Comparison of ENCODE assay signal across 1 cellular context in the genomic region with DNA sequence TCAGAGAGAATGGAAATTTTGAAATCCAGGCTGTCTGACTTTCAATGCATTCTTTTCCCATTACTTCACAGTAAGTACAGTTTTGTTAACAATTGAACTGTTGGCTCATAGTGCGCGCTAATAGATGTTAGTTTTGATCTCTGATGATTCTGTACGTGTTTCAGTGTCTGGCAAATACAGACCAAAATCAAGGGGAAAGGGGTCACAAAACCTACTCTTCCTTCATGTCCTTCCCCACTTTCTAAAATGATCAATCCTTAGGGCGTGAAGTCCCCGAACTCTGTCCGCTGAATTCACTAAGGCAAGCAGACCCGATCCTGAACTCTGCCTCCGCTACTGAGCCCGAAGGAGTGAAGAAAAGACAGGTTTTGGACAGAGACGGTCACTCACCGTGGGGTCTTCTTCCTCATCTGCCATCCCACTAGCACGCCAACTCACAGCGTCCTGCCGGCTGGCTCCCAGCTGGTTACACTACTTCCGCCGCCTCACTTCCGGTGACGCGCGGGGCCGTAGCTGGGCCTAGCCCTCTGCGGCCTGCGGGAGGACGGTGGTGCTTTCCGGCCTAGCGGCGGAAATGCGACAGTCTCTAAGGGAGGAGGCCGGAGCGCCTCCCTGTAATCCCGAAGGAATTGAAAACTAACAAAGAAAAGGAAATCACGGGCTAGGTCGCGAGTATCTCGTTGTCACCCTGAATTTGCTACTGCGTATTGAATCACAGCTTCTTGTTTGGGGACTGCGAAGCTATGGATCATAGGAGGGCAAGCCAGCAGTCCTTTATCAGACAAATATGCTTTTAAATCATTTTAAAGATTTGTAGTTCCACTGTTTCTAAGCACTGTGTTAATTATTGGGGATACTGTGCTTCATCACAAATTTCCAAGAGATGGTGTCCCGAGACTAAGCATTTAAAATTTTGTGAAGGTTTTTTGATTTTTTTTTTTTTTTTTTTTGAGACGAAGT.
TF ChIP-seq lines count a peak whose summit lies in the region.

A gene with protein sequence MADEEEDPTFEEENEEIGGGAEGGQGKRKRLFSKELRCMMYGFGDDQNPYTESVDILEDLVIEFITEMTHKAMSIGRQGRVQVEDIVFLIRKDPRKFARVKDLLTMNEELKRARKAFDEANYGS (minus strand): TSS at position 473 of the 960 bp plus-strand sequence. CDS start 56 bp downstream, at position 417.

TF ChIP-seq in HepG2, 621 proteins besides CTCF, POLR2A, EP300 and RAD21 (continued from another document and continues in another):
- TF ChIP-seq, protein P1, sequence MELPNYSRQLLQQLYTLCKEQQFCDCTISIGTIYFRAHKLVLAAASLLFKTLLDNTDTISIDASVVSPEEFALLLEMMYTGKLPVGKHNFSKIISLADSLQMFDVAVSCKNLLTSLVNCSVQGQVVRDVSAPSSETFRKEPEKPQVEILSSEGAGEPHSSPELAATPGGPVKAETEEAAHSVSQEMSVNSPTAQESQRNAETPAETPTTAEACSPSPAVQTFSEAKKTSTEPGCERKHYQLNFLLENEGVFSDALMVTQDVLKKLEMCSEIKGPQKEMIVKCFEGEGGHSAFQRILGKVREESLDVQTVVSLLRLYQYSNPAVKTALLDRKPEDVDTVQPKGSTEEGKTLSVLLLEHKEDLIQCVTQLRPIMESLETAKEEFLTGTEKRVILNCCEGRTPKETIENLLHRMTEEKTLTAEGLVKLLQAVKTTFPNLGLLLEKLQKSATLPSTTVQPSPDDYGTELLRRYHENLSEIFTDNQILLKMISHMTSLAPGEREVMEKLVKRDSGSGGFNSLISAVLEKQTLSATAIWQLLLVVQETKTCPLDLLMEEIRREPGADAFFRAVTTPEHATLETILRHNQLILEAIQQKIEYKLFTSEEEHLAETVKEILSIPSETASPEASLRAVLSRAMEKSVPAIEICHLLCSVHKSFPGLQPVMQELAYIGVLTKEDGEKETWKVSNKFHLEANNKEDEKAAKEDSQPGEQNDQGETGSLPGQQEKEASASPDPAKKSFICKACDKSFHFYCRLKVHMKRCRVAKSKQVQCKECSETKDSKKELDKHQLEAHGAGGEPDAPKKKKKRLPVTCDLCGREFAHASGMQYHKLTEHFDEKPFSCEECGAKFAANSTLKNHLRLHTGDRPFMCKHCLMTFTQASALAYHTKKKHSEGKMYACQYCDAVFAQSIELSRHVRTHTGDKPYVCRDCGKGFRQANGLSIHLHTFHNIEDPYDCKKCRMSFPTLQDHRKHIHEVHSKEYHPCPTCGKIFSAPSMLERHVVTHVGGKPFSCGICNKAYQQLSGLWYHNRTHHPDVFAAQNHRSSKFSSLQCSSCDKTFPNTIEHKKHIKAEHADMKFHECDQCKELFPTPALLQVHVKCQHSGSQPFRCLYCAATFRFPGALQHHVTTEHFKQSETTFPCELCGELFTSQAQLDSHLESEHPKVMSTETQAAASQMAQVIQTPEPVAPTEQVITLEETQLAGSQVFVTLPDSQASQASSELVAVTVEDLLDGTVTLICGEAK (IDR thresholded peaks at IDR 0.05) = peak; percentile 78
- TF ChIP-seq, protein P1 (CRISPR knock-in tag; IDR thresholded peaks at IDR 0.05) = peak; percentile 79; the same call in 1 of the 2 replicates
- TF ChIP-seq, protein P2, sequence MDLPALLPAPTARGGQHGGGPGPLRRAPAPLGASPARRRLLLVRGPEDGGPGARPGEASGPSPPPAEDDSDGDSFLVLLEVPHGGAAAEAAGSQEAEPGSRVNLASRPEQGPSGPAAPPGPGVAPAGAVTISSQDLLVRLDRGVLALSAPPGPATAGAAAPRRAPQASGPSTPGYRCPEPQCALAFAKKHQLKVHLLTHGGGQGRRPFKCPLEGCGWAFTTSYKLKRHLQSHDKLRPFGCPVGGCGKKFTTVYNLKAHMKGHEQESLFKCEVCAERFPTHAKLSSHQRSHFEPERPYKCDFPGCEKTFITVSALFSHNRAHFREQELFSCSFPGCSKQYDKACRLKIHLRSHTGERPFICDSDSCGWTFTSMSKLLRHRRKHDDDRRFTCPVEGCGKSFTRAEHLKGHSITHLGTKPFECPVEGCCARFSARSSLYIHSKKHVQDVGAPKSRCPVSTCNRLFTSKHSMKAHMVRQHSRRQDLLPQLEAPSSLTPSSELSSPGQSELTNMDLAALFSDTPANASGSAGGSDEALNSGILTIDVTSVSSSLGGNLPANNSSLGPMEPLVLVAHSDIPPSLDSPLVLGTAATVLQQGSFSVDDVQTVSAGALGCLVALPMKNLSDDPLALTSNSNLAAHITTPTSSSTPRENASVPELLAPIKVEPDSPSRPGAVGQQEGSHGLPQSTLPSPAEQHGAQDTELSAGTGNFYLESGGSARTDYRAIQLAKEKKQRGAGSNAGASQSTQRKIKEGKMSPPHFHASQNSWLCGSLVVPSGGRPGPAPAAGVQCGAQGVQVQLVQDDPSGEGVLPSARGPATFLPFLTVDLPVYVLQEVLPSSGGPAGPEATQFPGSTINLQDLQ (CRISPR knock-in tag; IDR thresholded peaks at IDR 0.05) = no peak
- peak; percentile 95 for TF ChIP-seq ZNF335 (CRISPR knock-in tag; IDR thresholded peaks at IDR 0.05)
- TF ChIP-seq EZH2 (conservative IDR thresholded peaks at IDR 0.05; ENCODE audit: low read depth, low read length) = no peak
- no peak; the same call in 1 of the 2 replicates for TF ChIP-seq SMAD1 (CRISPR knock-in tag; IDR thresholded peaks at IDR 0.05; ENCODE audit: borderline replicate concordance, low read depth)
- TF ChIP-seq FOSL2 (CRISPR knock-in tag; IDR thresholded peaks at IDR 0.05) = peak; percentile 69
- no peak for TF ChIP-seq ZNF557 (CRISPR knock-in tag; IDR thresholded peaks at IDR 0.05)
- no peak for TF ChIP-seq FOXP1 (IDR thresholded peaks at IDR 0.05)
- TF ChIP-seq FOXP1 (CRISPR knock-in tag; IDR thresholded peaks at IDR 0.05) = no peak
- TF ChIP-seq, protein P3, sequence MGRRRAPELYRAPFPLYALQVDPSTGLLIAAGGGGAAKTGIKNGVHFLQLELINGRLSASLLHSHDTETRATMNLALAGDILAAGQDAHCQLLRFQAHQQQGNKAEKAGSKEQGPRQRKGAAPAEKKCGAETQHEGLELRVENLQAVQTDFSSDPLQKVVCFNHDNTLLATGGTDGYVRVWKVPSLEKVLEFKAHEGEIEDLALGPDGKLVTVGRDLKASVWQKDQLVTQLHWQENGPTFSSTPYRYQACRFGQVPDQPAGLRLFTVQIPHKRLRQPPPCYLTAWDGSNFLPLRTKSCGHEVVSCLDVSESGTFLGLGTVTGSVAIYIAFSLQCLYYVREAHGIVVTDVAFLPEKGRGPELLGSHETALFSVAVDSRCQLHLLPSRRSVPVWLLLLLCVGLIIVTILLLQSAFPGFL (CRISPR knock-in tag; IDR thresholded peaks at IDR 0.05) = no peak
- TF ChIP-seq, protein P4, sequence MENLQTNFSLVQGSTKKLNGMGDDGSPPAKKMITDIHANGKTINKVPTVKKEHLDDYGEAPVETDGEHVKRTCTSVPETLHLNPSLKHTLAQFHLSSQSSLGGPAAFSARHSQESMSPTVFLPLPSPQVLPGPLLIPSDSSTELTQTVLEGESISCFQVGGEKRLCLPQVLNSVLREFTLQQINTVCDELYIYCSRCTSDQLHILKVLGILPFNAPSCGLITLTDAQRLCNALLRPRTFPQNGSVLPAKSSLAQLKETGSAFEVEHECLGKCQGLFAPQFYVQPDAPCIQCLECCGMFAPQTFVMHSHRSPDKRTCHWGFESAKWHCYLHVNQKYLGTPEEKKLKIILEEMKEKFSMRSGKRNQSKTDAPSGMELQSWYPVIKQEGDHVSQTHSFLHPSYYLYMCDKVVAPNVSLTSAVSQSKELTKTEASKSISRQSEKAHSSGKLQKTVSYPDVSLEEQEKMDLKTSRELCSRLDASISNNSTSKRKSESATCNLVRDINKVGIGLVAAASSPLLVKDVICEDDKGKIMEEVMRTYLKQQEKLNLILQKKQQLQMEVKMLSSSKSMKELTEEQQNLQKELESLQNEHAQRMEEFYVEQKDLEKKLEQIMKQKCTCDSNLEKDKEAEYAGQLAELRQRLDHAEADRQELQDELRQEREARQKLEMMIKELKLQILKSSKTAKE (CRISPR knock-in tag; IDR thresholded peaks at IDR 0.05; ENCODE audit: borderline replicate concordance) = no peak
- 0 out of 2 replicates have a peak, but pooled peaks have one; percentile 6 for TF ChIP-seq STAT5B (CRISPR knock-in tag; IDR thresholded peaks at IDR 0.05)
- no peak for TF ChIP-seq ZNF367 (CRISPR knock-in tag; IDR thresholded peaks at IDR 0.05; ENCODE audit: borderline replicate concordance)
- TF ChIP-seq, protein P5, sequence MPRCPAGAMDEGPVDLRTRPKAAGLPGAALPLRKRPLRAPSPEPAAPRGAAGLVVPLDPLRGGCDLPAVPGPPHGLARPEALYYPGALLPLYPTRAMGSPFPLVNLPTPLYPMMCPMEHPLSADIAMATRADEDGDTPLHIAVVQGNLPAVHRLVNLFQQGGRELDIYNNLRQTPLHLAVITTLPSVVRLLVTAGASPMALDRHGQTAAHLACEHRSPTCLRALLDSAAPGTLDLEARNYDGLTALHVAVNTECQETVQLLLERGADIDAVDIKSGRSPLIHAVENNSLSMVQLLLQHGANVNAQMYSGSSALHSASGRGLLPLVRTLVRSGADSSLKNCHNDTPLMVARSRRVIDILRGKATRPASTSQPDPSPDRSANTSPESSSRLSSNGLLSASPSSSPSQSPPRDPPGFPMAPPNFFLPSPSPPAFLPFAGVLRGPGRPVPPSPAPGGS (CRISPR knock-in tag; IDR thresholded peaks at IDR 0.05) = no peak
- TF ChIP-seq HOXA9 (CRISPR knock-in tag; IDR thresholded peaks at IDR 0.05; ENCODE audit: borderline replicate concordance) = no peak
- 0 out of 2 replicates have a peak, but pooled peaks have one; percentile 73 for TF ChIP-seq RELA (CRISPR knock-in tag; IDR thresholded peaks at IDR 0.05)
- TF ChIP-seq SIN3B (IDR thresholded peaks at IDR 0.05; ENCODE audit: low read length) = peak; percentile 65; the same call in 1 of the 2 replicates
- TF ChIP-seq, protein P6, sequence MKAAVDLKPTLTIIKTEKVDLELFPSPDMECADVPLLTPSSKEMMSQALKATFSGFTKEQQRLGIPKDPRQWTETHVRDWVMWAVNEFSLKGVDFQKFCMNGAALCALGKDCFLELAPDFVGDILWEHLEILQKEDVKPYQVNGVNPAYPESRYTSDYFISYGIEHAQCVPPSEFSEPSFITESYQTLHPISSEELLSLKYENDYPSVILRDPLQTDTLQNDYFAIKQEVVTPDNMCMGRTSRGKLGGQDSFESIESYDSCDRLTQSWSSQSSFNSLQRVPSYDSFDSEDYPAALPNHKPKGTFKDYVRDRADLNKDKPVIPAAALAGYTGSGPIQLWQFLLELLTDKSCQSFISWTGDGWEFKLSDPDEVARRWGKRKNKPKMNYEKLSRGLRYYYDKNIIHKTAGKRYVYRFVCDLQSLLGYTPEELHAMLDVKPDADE (CRISPR knock-in tag; IDR thresholded peaks at IDR 0.05) = no peak
- TF ChIP-seq AHR (CRISPR knock-in tag; IDR thresholded peaks at IDR 0.05) = peak; percentile 87; the same call in 1 of the 2 replicates
- TF ChIP-seq ERF (CRISPR knock-in tag; IDR thresholded peaks at IDR 0.05) = peak; percentile 88
- 0 out of 2 replicates have a peak, but pooled peaks have one; percentile 67 for TF ChIP-seq RARG (CRISPR knock-in tag; IDR thresholded peaks at IDR 0.05; ENCODE audit: low read depth)
- TF ChIP-seq PHF8 (CRISPR knock-in tag; IDR thresholded peaks at IDR 0.05) = peak; percentile 95
- no peak for TF ChIP-seq CAMTA2 (CRISPR knock-in tag; IDR thresholded peaks at IDR 0.05; ENCODE audit: borderline replicate concordance)
- TF ChIP-seq GPN1 (CRISPR knock-in tag; IDR thresholded peaks at IDR 0.05; ENCODE audit: borderline replicate concordance) = no peak
- no peak for TF ChIP-seq CBX2 (IDR thresholded peaks at IDR 0.05; ENCODE audit: low read depth, low read length)
- TF ChIP-seq CBX2 (CRISPR knock-in tag; IDR thresholded peaks at IDR 0.05; ENCODE audit: low read depth) = no peak
- no peak for TF ChIP-seq HOXD1 (CRISPR knock-in tag; IDR thresholded peaks at IDR 0.05)
- TF ChIP-seq IKZF4 (CRISPR knock-in tag; IDR thresholded peaks at IDR 0.05; ENCODE audit: borderline replicate concordance, low read depth, not compliant biosample characterization) = peak; percentile 39
- TF ChIP-seq, protein P7, sequence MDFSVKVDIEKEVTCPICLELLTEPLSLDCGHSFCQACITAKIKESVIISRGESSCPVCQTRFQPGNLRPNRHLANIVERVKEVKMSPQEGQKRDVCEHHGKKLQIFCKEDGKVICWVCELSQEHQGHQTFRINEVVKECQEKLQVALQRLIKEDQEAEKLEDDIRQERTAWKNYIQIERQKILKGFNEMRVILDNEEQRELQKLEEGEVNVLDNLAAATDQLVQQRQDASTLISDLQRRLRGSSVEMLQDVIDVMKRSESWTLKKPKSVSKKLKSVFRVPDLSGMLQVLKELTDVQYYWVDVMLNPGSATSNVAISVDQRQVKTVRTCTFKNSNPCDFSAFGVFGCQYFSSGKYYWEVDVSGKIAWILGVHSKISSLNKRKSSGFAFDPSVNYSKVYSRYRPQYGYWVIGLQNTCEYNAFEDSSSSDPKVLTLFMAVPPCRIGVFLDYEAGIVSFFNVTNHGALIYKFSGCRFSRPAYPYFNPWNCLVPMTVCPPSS (IDR thresholded peaks at IDR 0.05) = no peak
- TF ChIP-seq, protein P8, sequence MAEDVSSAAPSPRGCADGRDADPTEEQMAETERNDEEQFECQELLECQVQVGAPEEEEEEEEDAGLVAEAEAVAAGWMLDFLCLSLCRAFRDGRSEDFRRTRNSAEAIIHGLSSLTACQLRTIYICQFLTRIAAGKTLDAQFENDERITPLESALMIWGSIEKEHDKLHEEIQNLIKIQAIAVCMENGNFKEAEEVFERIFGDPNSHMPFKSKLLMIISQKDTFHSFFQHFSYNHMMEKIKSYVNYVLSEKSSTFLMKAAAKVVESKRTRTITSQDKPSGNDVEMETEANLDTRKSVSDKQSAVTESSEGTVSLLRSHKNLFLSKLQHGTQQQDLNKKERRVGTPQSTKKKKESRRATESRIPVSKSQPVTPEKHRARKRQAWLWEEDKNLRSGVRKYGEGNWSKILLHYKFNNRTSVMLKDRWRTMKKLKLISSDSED (CRISPR knock-in tag; IDR thresholded peaks at IDR 0.05) = no peak
- no peak for TF ChIP-seq ZNF747 (CRISPR knock-in tag; IDR thresholded peaks at IDR 0.05; ENCODE audit: borderline replicate concordance)
- peak; percentile 80; the same call in 1 of the 2 replicates for TF ChIP-seq REPIN1 (CRISPR knock-in tag; IDR thresholded peaks at IDR 0.05; ENCODE audit: borderline replicate concordance, low read depth)
